In genomic region chr20:5569021-5569420, GRCh38 we compare ENCODE assay signal across 8 cellular contexts. TPM values are rescaled to one million over a fixed set of nuclear protein-coding genes. Genes with fewer than 3 reads are reported as not detected.
DNase-seq lines count a peak whose midpoint lies in the region; ATAC-seq and TF ChIP-seq lines count a peak whose summit lies in the region.

No MANE protein-coding gene starts in this region.

- peaks cover 15% of the 10 kb centered on the region; the same call in 1 of the 2 replicates for H3K4me1 ChIP-seq in OCI-LY3 (ENCODE audit: low read length)

- no peaks in the 10 kb centered on the region for H3K79me2 ChIP-seq in OCI-LY3 (ENCODE audit: low read length)

- peak overlapping the region; percentile 11; the same call in 1 of the 2 replicates for H3K27ac ChIP-seq in OCI-LY3 (ENCODE audit: low read length)

- no peaks in the 10 kb centered on the region for H3K27me3 Mint-ChIP-seq in activated naive CD4-positive, alpha-beta T cell treated with anti-CD3 and anti-CD28 coated beads for 36 hours (ENCODE audit: low read depth)

- H3K9me3 ChIP-seq in OCI-LY3 (ENCODE audit: insufficient read depth, low read length), result no peaks in the 10 kb centered on the region

- H4K20me1 ChIP-seq in OCI-LY3 (ENCODE audit: insufficient read depth, low read length), result no peaks in the 10 kb centered on the region

- peaks cover 29% of the 10 kb centered on the region for H3K36me3 Mint-ChIP-seq in activated naive CD4-positive, alpha-beta T cell treated with anti-CD3 and anti-CD28 coated beads for 36 hours (ENCODE audit: low read depth)

- intact Hi-C loops in activated naive CD4-positive, alpha-beta T cell treated with anti-CD3 and anti-CD28 coated beads for 36 hours (cut with micrococcal nuclease), result loop anchor here (1.0 kb wide), 4 partner anchors 21 to 219 kb away; no protein-coding TSS in a partner anchor
- intact Hi-C loops in Right ventricle myocardium superior (cut with DNase I) (no loop called here), sciatic nerve (cut with DNase I) (no loop called here)

- no peaks in the 10 kb centered on the region for H3K9me3 Mint-ChIP-seq in activated naive CD4-positive, alpha-beta T cell treated with anti-CD3 and anti-CD28 coated beads for 36 hours

- H3K4me3 Mint-ChIP-seq in activated naive CD4-positive, alpha-beta T cell treated with anti-CD3 and anti-CD28 coated beads for 36 hours, result no peak overlapping the region

- H3K27ac Mint-ChIP-seq in activated naive CD4-positive, alpha-beta T cell treated with anti-CD3 and anti-CD28 coated beads for 36 hours, result peak overlapping the region; percentile 82

- H3K4me3 ChIP-seq in OCI-LY3 (ENCODE audit: low read length), result no peak overlapping the region

- peak; percentile 77 for TF ChIP-seq CTCF in OCI-LY3 (IDR thresholded peaks at IDR 0.05; ENCODE audit: low read depth, low read length)

- no peak overlapping the region for H2AFZ ChIP-seq in OCI-LY3 (ENCODE audit: low read depth, low read length)

- H3K36me3 ChIP-seq in OCI-LY3 (replicated peaks; ENCODE audit: low read depth, low read length), result peaks cover 40% of the 10 kb centered on the region

- no peaks in the 10 kb centered on the region for H3K27me3 ChIP-seq in OCI-LY3 (ENCODE audit: low read depth, low read length)

- H3K9ac ChIP-seq in OCI-LY3 (ENCODE audit: low read length), result no peak overlapping the region

- no peak overlapping the region for H3K4me2 ChIP-seq in OCI-LY3 (ENCODE audit: low read length)

- ATAC-seq in Right ventricle myocardium superior (ENCODE audit: poor library complexity) (peak; percentile 76), sciatic nerve (peak; percentile 49), GM21723 (IDR thresholded peaks at IDR 0.05; ENCODE audit: unreplicated experiment) (no peak), GM21717 (IDR thresholded peaks at IDR 0.05; ENCODE audit: unreplicated experiment) (no peak)

- H3K4me1 Mint-ChIP-seq in activated naive CD4-positive, alpha-beta T cell treated with anti-CD3 and anti-CD28 coated beads for 36 hours (ENCODE audit: low read depth), result peaks cover 31% of the 10 kb centered on the region

- DNase-seq in EL (peak; percentile 43), HS-27A (ENCODE audit: low read depth) (peak; percentile 14), Right ventricle myocardium superior (no peak), sciatic nerve (ENCODE audit: low spot score) (no peak)
- peak; percentile 78 for DNase-seq in activated naive CD4-positive, alpha-beta T cell treated with anti-CD3 and anti-CD28 coated beads for 36 hours

- CTCF ChIA-PET in activated naive CD4-positive, alpha-beta T cell treated with anti-CD3 and anti-CD28 coated beads for 36 hours (lab: Charles Lee), result interaction anchor here (0.6 to 7.7 kb wide), 32 partner anchors 9 to 401 kb away, joined by 3 to 122 read pairs (median 3); no protein-coding TSS in a partner anchor

RNA-seq across cellular contexts. Expression of gene GPCPD1, which starts 41.8 kb away (rescaled TPM):
- 10 to 100 TPM; 25.7 to 32.3 TPM for total RNA-seq in activated naive CD4-positive, alpha-beta T cell treated with anti-CD3 and anti-CD28 coated beads for 36 hours
- 21.0 TPM for total RNA-seq in Right ventricle myocardium superior
- total RNA-seq in sciatic nerve, result 47.4 TPM

Comparison
In these comparisons a context has a peak if more than half of its experiments do, and no peak if none do; other contexts are left out.
1. DNase-seq: peak in EL (single experiment), HS-27A (single experiment) and activated naive CD4-positive, alpha-beta T cell treated with anti-CD3 and anti-CD28 coated beads for 36 hours (single experiment); none in Right ventricle myocardium superior (single experiment) and sciatic nerve (single experiment).
2. ATAC-seq: peak in Right ventricle myocardium superior (single experiment) and sciatic nerve (single experiment); none in GM21723 (single experiment) and GM21717 (single experiment).